Comparison of ENCODE assay signal across 7 cellular contexts in genomic region chr6:26183237-26183580, GRCh38.
DNase-seq lines count a peak whose midpoint lies in the region; ATAC-seq and TF ChIP-seq lines count a peak whose summit lies in the region.

No MANE protein-coding gene starts in this region.

- H3K9me3 ChIP-seq in KOPT-K1 (ENCODE audit: insufficient read depth, low read length, poor library complexity, severe bottlenecking): no peaks in the 10 kb centered on the region
- no peaks in the 10 kb centered on the region for H3K9me3 ChIP-seq in stomach smooth muscle (ENCODE audit: control insufficient read depth in 2 of 2, low read length in 2 of 2)

- DNase-seq in brain microvascular endothelial cell (no peak), left lobe of liver (ENCODE audit: low spot score) (no peak), NCI-H2029 treated with DMSO at 0.1 percent for 48 hours (lab: John Stamatoyannopoulos, UW) (no peak), NCI-H1930 (lab: John Stamatoyannopoulos, UW) (no peak), OCI-M1 (lab: John Stamatoyannopoulos, UW) (no peak)

- TF ChIP-seq CTCF in brain microvascular endothelial cell (IDR thresholded peaks at IDR 0.05; ENCODE audit: low read depth, low read length, missing control alignments): no peak

- no peaks in the 10 kb centered on the region for H3K36me3 ChIP-seq in KOPT-K1 (ENCODE audit: insufficient read depth, low read length)
- no peaks in the 10 kb centered on the region for H3K36me3 ChIP-seq in brain microvascular endothelial cell (replicated peaks)
- no peaks in the 10 kb centered on the region for H3K36me3 ChIP-seq in stomach smooth muscle (ENCODE audit: control insufficient read depth in 2 of 2, insufficient read depth in 2 of 2, low read length in 2 of 2)

- peaks cover 5% of the 10 kb centered on the region for H3K4me1 ChIP-seq in stomach smooth muscle (ENCODE audit: control insufficient read depth, insufficient read depth, low read length)

- in situ Hi-C loops in brain microvascular endothelial cell (cut with HindIII; ENCODE audit: low pct_ligation_motif_present, low sequenced_read_pairs): no loop called here

- H3K9ac ChIP-seq in stomach smooth muscle (ENCODE audit: low read length in 2 of 2): peak overlapping the region; percentile 21 to 79

- H3K4me3 ChIP-seq in brain microvascular endothelial cell (ENCODE audit: low read depth, low read length): peak overlapping the region; percentile 55
- H3K4me3 ChIP-seq in stomach smooth muscle (ENCODE audit: low read length in 2 of 2): peak overlapping the region; percentile 83 to 90

- H3K27ac ChIP-seq in KOPT-K1 (ENCODE audit: low read depth, low read length, poor library complexity, severe bottlenecking) (peak overlapping the region; percentile 99), brain microvascular endothelial cell (no peak overlapping the region), stomach smooth muscle (ENCODE audit: low read length) (peak overlapping the region; percentile 83)

- peak; percentile 57 for ATAC-seq in left lobe of liver

- no peaks in the 10 kb centered on the region for H3K27me3 ChIP-seq in brain microvascular endothelial cell (replicated peaks)
- no peaks in the 10 kb centered on the region for H3K27me3 ChIP-seq in stomach smooth muscle (ENCODE audit: control insufficient read depth in 1 of 2, insufficient read depth in 2 of 2, low read length in 2 of 2)
